Comparison of ENCODE assay signal across 7 cellular contexts in the genomic region with DNA sequence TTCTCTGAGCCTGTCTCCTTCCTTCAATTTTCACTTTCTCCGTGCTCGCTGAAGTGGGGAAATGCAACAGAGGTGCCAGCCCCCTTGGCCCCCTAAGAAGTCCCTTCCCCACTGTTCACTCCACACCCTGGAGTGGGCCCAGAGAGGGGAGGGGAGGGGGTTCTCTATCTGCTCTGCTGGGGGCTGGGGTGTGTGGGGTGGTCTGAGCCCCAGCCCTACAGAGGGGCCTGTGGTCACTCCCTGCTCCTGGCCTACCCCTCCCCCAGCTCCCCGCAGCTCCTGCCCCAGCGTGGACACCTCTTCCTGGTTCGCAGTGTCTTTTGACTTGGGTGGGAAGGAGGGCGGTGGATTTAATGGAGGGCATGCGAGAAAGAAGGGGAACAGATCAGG. TPM values are rescaled to one million over a fixed set of nuclear protein-coding genes. Genes with fewer than 3 reads are reported as not detected.
DNase-seq lines count a peak whose midpoint lies in the region; ATAC-seq and TF ChIP-seq lines count a peak whose summit lies in the region.
"Had no signal": no experiment of that assay in that cellular context is flagged by ENCODE, and none has a peak within 500 bp of the region (broad histone marks: within the 10 kb centered on the region; RNA-seq: fewer than 3 reads in every experiment).

No MANE protein-coding gene starts in this region.

- H2AFZ ChIP-seq in smooth muscle cell (ENCODE audit: low read depth) = no peak overlapping the region

- peaks cover 41% of the 10 kb centered on the region for H4K20me1 ChIP-seq in smooth muscle cell (ENCODE audit: low read depth)

- peaks cover 14% of the 10 kb centered on the region for H3F3A ChIP-seq in smooth muscle cell (ENCODE audit: low read depth)

- peaks cover 40% of the 10 kb centered on the region for H3K79me2 ChIP-seq in smooth muscle cell (ENCODE audit: low read depth)

- TF ChIP-seq CTCF in smooth muscle cell (IDR thresholded peaks at IDR 0.05; ENCODE audit: borderline replicate concordance, insufficient read depth, poor library complexity, severe bottlenecking) = no peak

- peaks cover 28% of the 10 kb centered on the region for H3K4me1 ChIP-seq in SJCRH30
- peaks cover 3 to 17% of the 10 kb centered on the region in 2 donors for H3K4me1 ChIP-seq in esophagus (ENCODE audit: control insufficient read depth in 2 of 2, insufficient read depth in 2 of 2, low read length in 1 of 2)
- H3K4me1 ChIP-seq in smooth muscle cell (ENCODE audit: low read depth) = peaks cover 27% of the 10 kb centered on the region

- H3K27me3 ChIP-seq in SJCRH30 (no peaks in the 10 kb centered on the region), esophagus (ENCODE audit: control insufficient read depth in 1 of 2, insufficient read depth in 2 of 2, low read length in 2 of 2) (no peaks in the 10 kb centered on the region), smooth muscle cell (ENCODE audit: low read depth) (no peaks in the 10 kb centered on the region)

- peak overlapping the region; percentile 92 for H3K9ac ChIP-seq in smooth muscle cell (ENCODE audit: low read depth)

- H3K4me3 ChIP-seq in SJCRH30 = peak overlapping the region; percentile 83
- peak overlapping the region; percentile 63 to 83 for H3K4me3 ChIP-seq in esophagus (ENCODE audit: low read depth in 1 of 2, low read length in 2 of 2)
- peak overlapping the region; percentile 81 for H3K4me3 ChIP-seq in smooth muscle cell

- 14 to 35% methylated on average over 7 of the region's 7 CpGs for WGBS in esophagus, 2 donors
- WGBS in smooth muscle cell (ENCODE audit: low lambda C conversion rate) = 51% methylated on average over 4 of the region's 7 CpGs

- no peak for ATAC-seq in GM21381 (IDR thresholded peaks at IDR 0.05; ENCODE audit: unreplicated experiment)
- ATAC-seq: activated naive CD4-positive, alpha-beta T cell treated with anti-CD3 and anti-CD28 coated beads, Interleukin-2, amount 50 U/mL, for 72 hours had no signal

- H3K27ac ChIP-seq in SJCRH30 (peak overlapping the region; percentile 99), esophagus (ENCODE audit: low read depth in 2 of 2, low read length in 1 of 2) (peak overlapping the region; percentile 95 to 98), smooth muscle cell (ENCODE audit: low read depth) (peak overlapping the region; percentile 97)

- DNase-seq in SJCRH30 (no peak), smooth muscle cell (lab: John Stamatoyannopoulos, UW; ENCODE audit: unreplicated experiment) (no peak), NCI-H1105 treated with DMSO at 0.1 percent for 48 hours (lab: John Stamatoyannopoulos, UW) (no peak), dedifferentiated amniotic fluid mesenchymal stem cell (ENCODE audit: extremely low spot score) (no peak)

- H3K4me2 ChIP-seq in smooth muscle cell = peak overlapping the region; percentile 93

- H3K9me3 ChIP-seq in SJCRH30 (replicated peaks) = no peaks in the 10 kb centered on the region
- no peaks in the 10 kb centered on the region for H3K9me3 ChIP-seq in esophagus (ENCODE audit: control insufficient read depth in 2 of 2, insufficient read depth in 1 of 2, low read depth in 1 of 2, low read length in 1 of 2)
- no peaks in the 10 kb centered on the region for H3K9me3 ChIP-seq in smooth muscle cell (replicated peaks; ENCODE audit: low read depth)

- H3K36me3 ChIP-seq in SJCRH30 (peaks cover 34% of the 10 kb centered on the region), esophagus (ENCODE audit: control insufficient read depth in 2 of 2, insufficient read depth in 2 of 2, low read length in 1 of 2) (peaks cover 4 to 18% of the 10 kb centered on the region in 2 donors), smooth muscle cell (ENCODE audit: low read depth) (no peaks in the 10 kb centered on the region)

RNA-seq across cellular contexts. Expression of a gene that starts 1.0 kb away (rescaled TPM):
- 229 and 239 TPM in 2 replicates for total RNA-seq in SJCRH30 (2014; rRNA removed; shearing (Covaris generic))
- polyA plus RNA-seq in esophagus (10 to 100 TPM; 31.8 to 34.9 TPM), smooth muscle cell (96.2 and 103 TPM in 2 replicates)
- 54.9 and 57.9 TPM in 2 replicates for total RNA-seq in smooth muscle cell

RNA-seq across cellular contexts. Expression of a gene that starts 13.3 kb away (rescaled TPM):
- total RNA-seq in SJCRH30 (2014; rRNA removed; shearing (Covaris generic)) = 27.3 and 30.4 TPM in 2 replicates
- 1 to 10 TPM; 3.6 to 7.1 TPM for polyA plus RNA-seq in esophagus
- 2.0 and 2.3 TPM in 2 replicates for total RNA-seq in smooth muscle cell
- polyA plus RNA-seq in smooth muscle cell = 2.5 and 3.9 TPM in 2 replicates

RNA-seq across cellular contexts. Expression of a gene that starts 13.3 kb away (rescaled TPM):
- total RNA-seq in SJCRH30 (2014; rRNA removed; shearing (Covaris generic)) = 92.1 and 101 TPM in 2 replicates
- polyA plus RNA-seq in esophagus = 10 to 100 TPM; 60.6 to 89.1 TPM
- total RNA-seq in smooth muscle cell = 59.3 and 89.9 TPM in 2 replicates
- 104 and 120 TPM in 2 replicates for polyA plus RNA-seq in smooth muscle cell

RNA-seq across cellular contexts. Expression of a gene that starts 30.3 kb away (rescaled TPM):
- 0.25 and 0.89 TPM in 2 replicates for total RNA-seq in SJCRH30 (2014; rRNA removed; shearing (Covaris generic))
- under 1 TPM; 0.11 to 0.14 TPM for polyA plus RNA-seq in esophagus
- 2.0 and 4.5 TPM in 2 replicates for total RNA-seq in smooth muscle cell
- polyA plus RNA-seq in smooth muscle cell = 0.93 and 4.2 TPM in 2 replicates

RNA-seq across cellular contexts. Expression of a gene that starts 30.4 kb away (rescaled TPM):
- 14.3 and 15.3 TPM in 2 replicates for total RNA-seq in SJCRH30 (2014; rRNA removed; shearing (Covaris generic))
- polyA plus RNA-seq in esophagus = 1 to 10 TPM; 5.2 to 5.7 TPM
- 79.1 and 86.9 TPM in 2 replicates for total RNA-seq in smooth muscle cell
- polyA plus RNA-seq in smooth muscle cell = 92.1 and 120 TPM in 2 replicates
